8 cellular contexts compared by ENCODE assay signal in genomic region chr11:12111482-12112149, GRCh38. TPM values are rescaled to one million over a fixed set of nuclear protein-coding genes. Genes with fewer than 3 reads are reported as not detected.
DNase-seq lines count a peak whose midpoint lies in the region; ATAC-seq and TF ChIP-seq lines count a peak whose summit lies in the region.

No MANE protein-coding gene starts in this region.

- H3K36me3 ChIP-seq in CD4-positive, alpha-beta memory T cell (ENCODE audit: insufficient read depth, low read length): no peaks in the 10 kb centered on the region
- H3K36me3 ChIP-seq in PC-3 (ENCODE audit: low read depth, low read length): peaks cover 10% of the 10 kb centered on the region; the same call in 1 of the 2 replicates
- no peaks in the 10 kb centered on the region for H3K36me3 ChIP-seq in neural cell (ENCODE audit: insufficient read depth, low read length)

- no peaks in the 10 kb centered on the region for H3K27me3 Mint-ChIP-seq in CD4-positive, alpha-beta memory T cell

- no peak for TF ChIP-seq POLR2A in erythroblast (IDR thresholded peaks at IDR 0.05; ENCODE audit: low read length)

- H3K4me3 ChIP-seq in CD4-positive, alpha-beta memory T cell (ENCODE audit: low read length in 2 of 2): peak overlapping the region in 1 of 2 donors; percentile 60
- peak overlapping the region; percentile 93 for H3K4me3 ChIP-seq in PC-3 (ENCODE audit: low read length)
- H3K4me3 ChIP-seq in neural cell (ENCODE audit: low read length): peak overlapping the region; percentile 76

- POLR2A ChIA-PET in CD4-positive, alpha-beta memory T cell (lab: Charles Lee; ENCODE audit: partially characterized antibody): interaction anchor here (1.5 to 2.7 kb wide), 4 partner anchors 24 to 124 kb away, joined by 5 to 18 read pairs (median 8); no protein-coding TSS in a partner anchor
- POLR2A ChIA-PET in PC-3 (lab: Charles Lee; ENCODE audit: unreplicated experiment): interaction anchor here (0.5 to 0.8 kb wide), 4 partner anchors 18 to 137 kb away, joined by 3 to 5 read pairs (median 4); no protein-coding TSS in a partner anchor

- H3K4me1 ChIP-seq in CD4-positive, alpha-beta memory T cell (ENCODE audit: insufficient read depth, low read length): peaks cover 43% of the 10 kb centered on the region
- peaks cover 26% of the 10 kb centered on the region for H3K4me1 ChIP-seq in PC-3 (ENCODE audit: insufficient read depth, low read length)

- H3K79me2 ChIP-seq in PC-3 (ENCODE audit: low read length) (peaks cover 58% of the 10 kb centered on the region), neural cell (replicated peaks; ENCODE audit: insufficient read depth, low read length) (no peaks in the 10 kb centered on the region)

- no peaks in the 10 kb centered on the region for H3F3A ChIP-seq in PC-3 (ENCODE audit: low read length, unreplicated experiment)
- H3F3A ChIP-seq in neural cell (ENCODE audit: insufficient read depth, low read length, poor library complexity, severe bottlenecking): no peaks in the 10 kb centered on the region

- TF ChIP-seq EP300 in neural cell (conservative IDR thresholded peaks at IDR 0.05; ENCODE audit: poor library complexity, severe bottlenecking): no peak

- H2AFZ ChIP-seq in PC-3 (ENCODE audit: low read length): no peak overlapping the region
- no peak overlapping the region for H2AFZ ChIP-seq in neural cell (ENCODE audit: low read depth, low read length)

- intact Hi-C loops in CD4-positive, alpha-beta memory T cell (cut with micrococcal nuclease): loop anchor here (2.0 to 5.0 kb wide), 3 partner anchors 25 to 111 kb away; no protein-coding TSS in a partner anchor
- intact Hi-C loops in PC-3 (cut with micrococcal nuclease): loop anchor here (1.0 to 5.0 kb wide), 3 partner anchors 25 to 125 kb away; no protein-coding TSS in a partner anchor
- intact Hi-C loops in head of caudate nucleus (cut with DNase I): no loop called here

- H3K27ac Mint-ChIP-seq in CD4-positive, alpha-beta memory T cell: peak overlapping the region in 3 of 7 donors; percentile 43 to 72 (median 59)

- no peaks in the 10 kb centered on the region for H3K9me3 ChIP-seq in CD4-positive, alpha-beta memory T cell (ENCODE audit: control insufficient read depth in 1 of 2, low read length in 2 of 2)
- H3K9me3 ChIP-seq in PC-3 (ENCODE audit: low read length) (no peaks in the 10 kb centered on the region), neural cell (ENCODE audit: low read length) (no peaks in the 10 kb centered on the region)

- peaks cover 35% of the 10 kb centered on the region for H4K20me1 ChIP-seq in PC-3 (ENCODE audit: low read length)
- H4K20me1 ChIP-seq in neural cell (ENCODE audit: insufficient read depth): no peaks in the 10 kb centered on the region

- no peaks in the 10 kb centered on the region for H3K9me2 ChIP-seq in PC-3 (replicated peaks; ENCODE audit: low read length)
- H3K9me2 ChIP-seq in neural cell (ENCODE audit: insufficient read depth, low read length): no peaks in the 10 kb centered on the region

- H3K4me3 Mint-ChIP-seq in CD4-positive, alpha-beta memory T cell: peak overlapping the region; percentile 63 to 86 (median 75)

- peak; percentile 9 for ATAC-seq in PC-3
- ATAC-seq in GM18868 (IDR thresholded peaks at IDR 0.05; ENCODE audit: unreplicated experiment): no peak
- ATAC-seq in GM18909 (IDR thresholded peaks at IDR 0.05; ENCODE audit: poor library complexity, unreplicated experiment): no peak

- H3K27ac ChIP-seq in CD4-positive, alpha-beta memory T cell (ENCODE audit: low read depth, low read length): no peak overlapping the region
- H3K27ac ChIP-seq in PC-3 (ENCODE audit: low read length) (peak overlapping the region; percentile 41), neural cell (ENCODE audit: low read length) (no peak overlapping the region)

- H3K4me1 Mint-ChIP-seq in CD4-positive, alpha-beta memory T cell: peaks cover 17 to 34% (median 23%) of the 10 kb centered on the region in 4 donors

- H3K36me3 Mint-ChIP-seq in CD4-positive, alpha-beta memory T cell: peaks cover 0 to 6% of the 10 kb centered on the region in 2 donors

- TF ChIP-seq CTCF in PC-3 (conservative IDR thresholded peaks at IDR 0.05; ENCODE audit: low read depth, low read length) (no peak), neural cell (IDR thresholded peaks at IDR 0.05; ENCODE audit: poor library complexity, severe bottlenecking) (no peak)

- TSS peak; percentile 38 for BruUV-seq in PC-3 (replicated peaks; lab: Mats Ljungman, UMichigan)

- H3K4me2 ChIP-seq in PC-3 (ENCODE audit: low read length) (peak overlapping the region; percentile 97), neural cell (ENCODE audit: low read length) (no peak overlapping the region)

- no peaks in the 10 kb centered on the region for H3K27me3 ChIP-seq in CD4-positive, alpha-beta memory T cell (ENCODE audit: insufficient read depth, low read length)
- H3K27me3 ChIP-seq in PC-3 (ENCODE audit: low read length) (no peaks in the 10 kb centered on the region), neural cell (ENCODE audit: insufficient read depth, low read depth, low read length) (peaks cover 29% of the 10 kb centered on the region)

- no peaks in the 10 kb centered on the region for H3K9me3 Mint-ChIP-seq in CD4-positive, alpha-beta memory T cell

- CTCF ChIA-PET in CD4-positive, alpha-beta memory T cell (lab: Charles Lee; ENCODE audit: partially characterized antibody): interaction anchor here (0.9 to 1.3 kb wide), 2 partner anchors 9 to 22 kb away, joined by 3 to 4 read pairs; no protein-coding TSS in a partner anchor
- CTCF ChIA-PET in PC-3 (lab: Charles Lee): no interaction called here

- DNase-seq in CD4-positive, alpha-beta memory T cell: no peak
- peak; percentile 31 for DNase-seq in PC-3
- peak; percentile 20 to 45 for DNase-seq in erythroblast (lab: John Stamatoyannopoulos, UW)
- no peak for DNase-seq in OCI-M1 (lab: John Stamatoyannopoulos, UW)
- DNase-seq in head of caudate nucleus: no peak

- TF ChIP-seq RAD21 in neural cell (conservative IDR thresholded peaks at IDR 0.05): no peak

- H3K9ac ChIP-seq in PC-3 (ENCODE audit: low read length): peak overlapping the region; percentile 79
- H3K9ac ChIP-seq in neural cell (ENCODE audit: low read length): no peak overlapping the region

TF ChIP-seq in neural cell, 6 proteins besides CTCF, POLR2A, EP300 and RAD21:
- TF ChIP-seq EZH2 (IDR thresholded peaks at IDR 0.05; ENCODE audit: borderline replicate concordance, insufficient read depth, low read length, poor library complexity, severe bottlenecking) (no peak), SMC3 (conservative IDR thresholded peaks at IDR 0.05; ENCODE audit: poor library complexity) (no peak), REST (IDR thresholded peaks at IDR 0.05; ENCODE audit: borderline replicate concordance) (no peak), MXI1 (conservative IDR thresholded peaks at IDR 0.05; ENCODE audit: poor library complexity, severe bottlenecking) (no peak), POLR2AphosphoS5 (IDR thresholded peaks at IDR 0.05) (no peak), TAF1 (IDR thresholded peaks at IDR 0.05; ENCODE audit: low read depth) (no peak)
TF ChIP-seq in neural cell: peak in this region for 0.

RNA-seq across cellular contexts. Expression of gene MICAL2, which starts 1.2 kb away (rescaled TPM):
- total RNA-seq in CD4-positive, alpha-beta memory T cell: 10 to 100 TPM; 33.3 to 38.8 TPM
- 10 to 100 TPM; 10.9 to 23.1 TPM for polyA plus RNA-seq in CD4-positive, alpha-beta memory T cell
- 50.1 and 62.9 TPM in 2 replicates for total RNA-seq in PC-3 (2014; rRNA removed)
- 1.4 and 2.2 TPM in 2 replicates for polyA plus RNA-seq in neural cell
- polyA minus RNA-seq in neural cell: 1.7 and 4.6 TPM in 2 replicates

Comparison
In these comparisons a context has a peak if more than half of its experiments do, and no peak if none do; other contexts are left out.
1. DNase-seq: peak in PC-3 (single experiment) and erythroblast (2 of 2); none in CD4-positive, alpha-beta memory T cell (0 of 5), OCI-M1 (single experiment) and head of caudate nucleus (0 of 42).